Comparison of ENCODE assay signal across 15 cellular contexts in the genomic region with DNA sequence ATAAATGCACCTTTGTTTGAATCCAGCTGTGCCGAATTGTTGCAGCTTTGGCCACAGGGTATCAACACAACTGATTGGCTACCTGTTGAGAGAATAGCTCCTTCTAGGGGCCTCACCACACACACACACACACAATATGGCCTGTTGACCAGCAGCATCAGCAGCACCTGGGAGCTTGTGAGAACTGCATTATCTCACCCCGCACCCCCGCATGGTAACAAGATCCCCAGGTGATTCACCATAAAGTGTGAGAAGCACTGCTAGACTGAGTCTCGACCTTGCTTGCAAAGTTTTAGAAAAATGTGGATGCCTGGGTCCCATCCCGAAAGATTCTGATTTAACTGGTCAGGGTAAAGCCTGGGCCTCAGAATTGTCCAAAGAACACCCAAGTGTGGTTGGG.
A peak's percentile ranks its signal among the peaks of the same experiment; 100 is the strongest.
DNase-seq lines count a peak whose midpoint lies in the region; ATAC-seq and TF ChIP-seq lines count a peak whose summit lies in the region.
"Had no signal": no experiment of that assay in that cellular context is flagged by ENCODE, and none has a peak within 500 bp of the region (broad histone marks: within the 10 kb centered on the region; RNA-seq: fewer than 3 reads in every experiment).

No MANE protein-coding gene starts in this region.

- H3K36me3 Mint-ChIP-seq in glutamatergic neuron (ENCODE audit: unreplicated experiment), result no peaks in the 10 kb centered on the region
- H3K36me3 Mint-ChIP-seq: CD4-positive, CD25-positive, alpha-beta regulatory T cell had no signal

- DNase-seq in COLO668 (lab: John Stamatoyannopoulos, UW; ENCODE audit: unreplicated experiment) (peak; percentile 39), NCI-H146 (lab: John Stamatoyannopoulos, UW) (peak; percentile 72), RWPE2 (ENCODE audit: low spot score) (no peak), epithelial cell of esophagus (ENCODE audit: low read depth) (peak; percentile 71), glutamatergic neuron (no peak), NCI-H2107 treated with DMSO at 0.1 percent for 48 hours (lab: John Stamatoyannopoulos, UW; ENCODE audit: unreplicated experiment) (no peak)
- DNase-seq: ACHN; CD4-positive, CD25-positive, alpha-beta regulatory T cell; DMS79 had no signal

- H3K27ac Mint-ChIP-seq in glutamatergic neuron (ENCODE audit: unreplicated experiment), result no peak overlapping the region
- H3K27ac Mint-ChIP-seq: CD4-positive, CD25-positive, alpha-beta regulatory T cell had no signal

- H3K27me3 Mint-ChIP-seq in glutamatergic neuron (ENCODE audit: unreplicated experiment), result no peaks in the 10 kb centered on the region
- H3K27me3 Mint-ChIP-seq: CD4-positive, CD25-positive, alpha-beta regulatory T cell had no signal

- no peaks in the 10 kb centered on the region for H3K9me3 ChIP-seq in RWPE2 (ENCODE audit: severe bottlenecking)
- H3K9me3 ChIP-seq: HAP-1 had no signal

- no peak overlapping the region for H3K4me3 Mint-ChIP-seq in glutamatergic neuron (ENCODE audit: unreplicated experiment)
- H3K4me3 Mint-ChIP-seq: CD4-positive, CD25-positive, alpha-beta regulatory T cell had no signal

- H3K4me3 ChIP-seq in RWPE2 (ENCODE audit: severe bottlenecking) (no peak overlapping the region), epithelial cell of esophagus (ENCODE audit: low read length) (no peak overlapping the region)
- H3K4me3 ChIP-seq: BLaER1 treated with 17β-estradiol and CSF1 and Interleukin-3, amounts not matched to agents 10 nM and 100 nM; GM12878; HAP-1 had no signal

- H3K4me1 ChIP-seq in RWPE2 (ENCODE audit: insufficient read depth, poor library complexity, severe bottlenecking), result peaks cover 17% of the 10 kb centered on the region
- H3K4me1 ChIP-seq: HAP-1 had no signal

- peak overlapping the region; percentile 45 for H3K27ac ChIP-seq in RWPE2 (ENCODE audit: poor library complexity, severe bottlenecking)
- H3K27ac ChIP-seq: BLaER1 treated with 17β-estradiol and CSF1 and Interleukin-3, amounts not matched to agents 10 nM and 100 nM had no signal

- ATAC-seq in RWPE2 (ENCODE audit: low read depth), result peak; percentile 17; the same call in 1 of the 3 replicates
- ATAC-seq in HG02623 (IDR thresholded peaks at IDR 0.05; ENCODE audit: unreplicated experiment), result no peak
- no peak for ATAC-seq in GM18498 (IDR thresholded peaks at IDR 0.05; ENCODE audit: unreplicated experiment)
- ATAC-seq: GM12878, HepG2 had no signal

- no peaks in the 10 kb centered on the region for H3K27me3 ChIP-seq in RWPE2 (ENCODE audit: insufficient read depth, poor library complexity, severe bottlenecking)

- H3K9me3 Mint-ChIP-seq in glutamatergic neuron (ENCODE audit: unreplicated experiment), result no peaks in the 10 kb centered on the region

- TF ChIP-seq CTCF in RWPE2 (IDR thresholded peaks at IDR 0.05; ENCODE audit: poor library complexity, severe bottlenecking) (no peak), epithelial cell of esophagus (IDR thresholded peaks at IDR 0.05; ENCODE audit: insufficient read depth, low read depth, low read length, missing control alignments) (no peak), glutamatergic neuron (IDR thresholded peaks at IDR 0.05; ENCODE audit: partially characterized antibody, unreplicated experiment) (no peak)

- H3K4me1 Mint-ChIP-seq in glutamatergic neuron (ENCODE audit: low read depth, unreplicated experiment), result no peaks in the 10 kb centered on the region
- H3K4me1 Mint-ChIP-seq: CD4-positive, CD25-positive, alpha-beta regulatory T cell had no signal

- H3K36me3 ChIP-seq in RWPE2 (ENCODE audit: low read depth), result no peaks in the 10 kb centered on the region
- H3K36me3 ChIP-seq: BLaER1 treated with 17β-estradiol and CSF1 and Interleukin-3, amounts not matched to agents 10 nM and 100 nM; HAP-1 had no signal

Comparison
In these comparisons a context has a peak if more than half of its experiments do, and no peak if none do; other contexts are left out.
1. DNase-seq: peak in COLO668 (single experiment), NCI-H146 (single experiment) and epithelial cell of esophagus (single experiment); none in RWPE2 (single experiment), glutamatergic neuron (single experiment) and NCI-H2107 treated with DMSO at 0.1 percent for 48 hours (single experiment).